ENCODE assay signal across 30 cellular contexts in the genomic region with DNA sequence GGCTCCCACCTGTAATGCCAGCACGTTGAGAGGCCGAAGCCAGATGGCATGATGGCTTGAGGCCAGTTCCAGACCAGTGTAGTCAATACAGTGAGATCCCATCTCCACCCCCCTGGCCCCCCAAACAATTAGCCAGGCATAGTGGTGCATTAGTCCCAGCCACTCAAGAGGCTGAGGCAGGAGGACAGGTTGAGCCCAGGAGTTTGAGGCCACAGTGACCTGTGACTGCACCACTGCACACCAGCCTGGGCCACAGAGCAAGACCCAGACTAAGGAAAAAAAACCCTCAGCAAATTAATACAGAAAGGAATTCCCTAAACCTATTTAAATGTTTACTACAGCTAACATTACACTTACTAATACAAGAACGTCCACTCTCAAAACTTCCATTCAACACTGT.
"Had no signal": no experiment of that assay in that cellular context is flagged by ENCODE, and none has a peak within 500 bp of the region (broad histone marks: within the 10 kb centered on the region; RNA-seq: fewer than 3 reads in every experiment).

No MANE protein-coding gene starts in this region.

- H3K27me3 ChIP-seq: esophagus squamous epithelium, heart right ventricle, left lung, neural progenitor cell, stomach, thyroid gland had no signal

- DNase-seq: cortex of kidney; effector memory CD8-positive, alpha-beta T cell; erythroblast; esophagus squamous epithelium; foreskin melanocyte; glutamatergic neuron; heart right ventricle; hippocampal formation; left cardiac atrium; left lung; mesendoderm; midbrain; naive thymus-derived CD4-positive, alpha-beta T cell; stimulated activated CD4-positive, alpha-beta T cell treated with anti-CD3 and anti-CD28 coated beads, Interleukin-12 subunit alpha, Interleukin-12 subunit beta, amount 100 ng/mL, for 4 hours; stimulated activated CD4-positive, alpha-beta T cell treated with anti-CD3 and anti-CD28 coated beads, Interleukin-1b, Interleukin-23, amount 100 ng/mL, for 48 hours; stimulated activated CD4-positive, alpha-beta T cell treated with anti-CD3 and anti-CD28 coated beads, Interleukin-4, amount 100 ng/mL, for 1 hour; stimulated activated CD8-positive, alpha-beta memory T cell treated with anti-CD3 and anti-CD28 coated beads, Interleukin-4, amount 100 ng/mL, for 48 hours; stimulated activated naive CD4-positive, alpha-beta T cell; stomach; thyroid gland had no signal

- H3K27me3 Mint-ChIP-seq: effector memory CD8-positive, alpha-beta T cell; naive thymus-derived CD4-positive, alpha-beta T cell; progenitor cell of endocrine pancreas; type B pancreatic cell had no signal

- H3K4me3 ChIP-seq: esophagus squamous epithelium, heart right ventricle, left lung, neural progenitor cell, smooth muscle cell, stomach, thyroid gland had no signal

- ATAC-seq: effector memory CD8-positive, alpha-beta T cell; heart right ventricle; left cardiac atrium; left lung; naive thymus-derived CD4-positive, alpha-beta T cell; sciatic nerve had no signal

- H3K4me2 ChIP-seq: neural progenitor cell, smooth muscle cell had no signal

- H3K27ac Mint-ChIP-seq: effector memory CD8-positive, alpha-beta T cell; naive thymus-derived CD4-positive, alpha-beta T cell; nephron; neural progenitor cell; progenitor cell of endocrine pancreas; type B pancreatic cell had no signal

- H3K9me3 ChIP-seq: esophagus squamous epithelium, thyroid gland had no signal

- H3K36me3 ChIP-seq: esophagus squamous epithelium, heart right ventricle, left lung, stomach, thyroid gland had no signal

- H2AFZ ChIP-seq: neural progenitor cell, parathyroid adenoma had no signal

- H3K27ac ChIP-seq: esophagus squamous epithelium, heart right ventricle, left lung, neural progenitor cell, parathyroid adenoma, stomach, thyroid gland had no signal

- H3K4me3 Mint-ChIP-seq: effector memory CD8-positive, alpha-beta T cell; nephron; neural progenitor cell; type B pancreatic cell had no signal

- FAIRE-seq: endometrium, islet of Langerhans, urothelium cell line had no signal

- H3K9ac ChIP-seq: neural progenitor cell, parathyroid adenoma had no signal
